8 cellular contexts compared by ENCODE assay signal in the genomic region with DNA sequence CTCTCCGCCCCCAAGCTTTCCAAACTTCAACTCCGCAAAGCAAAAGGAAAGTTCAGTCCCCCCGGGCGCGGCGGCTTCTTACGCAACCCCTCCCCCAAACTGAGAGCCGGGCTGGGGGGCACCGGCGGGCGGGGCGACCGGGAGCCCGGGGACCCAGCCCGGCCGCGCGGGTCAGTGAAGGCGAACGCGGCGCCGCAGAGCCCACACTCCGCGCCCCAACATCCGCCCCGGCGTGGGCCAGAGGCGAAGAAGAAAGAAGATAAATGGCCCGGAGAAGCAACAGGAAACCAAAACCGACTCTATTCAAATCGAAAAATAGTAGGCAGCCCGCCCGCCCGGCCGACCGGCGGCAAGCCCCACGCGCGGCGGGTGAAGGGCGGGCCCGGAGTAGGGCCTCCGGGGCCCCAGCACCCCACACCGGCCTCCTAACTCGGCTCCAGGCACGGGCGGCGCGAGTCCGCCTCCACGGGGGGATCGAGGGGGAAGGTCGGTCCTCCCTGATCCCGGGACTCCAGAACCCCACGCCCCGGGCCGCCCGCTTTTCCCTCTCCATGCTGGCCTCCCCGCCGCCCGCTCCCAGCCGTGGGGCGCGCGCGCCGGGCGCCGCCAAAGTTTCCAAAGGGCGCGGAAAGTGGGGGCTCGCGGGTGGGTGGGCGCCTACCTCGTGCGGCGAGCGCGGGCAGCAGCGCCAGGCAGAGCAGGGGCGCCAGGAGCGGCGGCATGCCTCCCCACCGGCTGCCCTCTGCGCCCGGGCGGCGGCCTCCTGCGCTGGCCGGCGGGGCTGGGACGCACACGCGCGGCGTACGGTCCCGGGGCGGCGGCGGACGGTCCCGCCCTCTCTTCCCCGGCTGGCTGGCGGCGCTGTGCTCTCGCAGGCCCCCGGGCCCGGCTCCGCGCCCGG. TPM values are rescaled to one million over a fixed set of nuclear protein-coding genes. Genes with fewer than 3 reads are reported as not detected.
DNase-seq lines count a peak whose midpoint lies in the region; ATAC-seq and TF ChIP-seq lines count a peak whose summit lies in the region.

No MANE protein-coding gene starts in this region.

- H3K27me3 ChIP-seq in CD8-positive, alpha-beta T cell (ENCODE audit: insufficient read depth, low read length) = no peaks in the 10 kb centered on the region
- no peaks in the 10 kb centered on the region for H3K27me3 ChIP-seq in foreskin keratinocyte
- H3K27me3 ChIP-seq in sigmoid colon = no peaks in the 10 kb centered on the region

- intact Hi-C loops in CD8-positive, alpha-beta T cell (cut with DNase I, micrococcal nuclease) = loop anchor here (2.0 to 10.0 kb wide), 5 partner anchors 247 to 1059 kb away; partner anchors contain the start of genes TMEM141 (in 2 of the 2), ARRDC1 (in 1 of the 2), CCDC183 (in 1 of the 2) and MAN1B1 (in 1 of the 2)
- intact Hi-C loops in activated T-helper 1 cell treated with anti-CD3 and anti-CD28 coated beads, Interleukin-12 subunit alpha, Interleukin-12 subunit beta, Interleukin-2, Interleukin-4 antibody, amounts not matched to agents 30 ng/mL and 10 ng/mL and 1 ng/mL, durations not matched to agents 14 hours and 24 hours and 36 hours (cut with micrococcal nuclease) = loop anchor here (5.0 kb wide), 1 partner anchor 247 kb away; the partner anchor contains the start of gene TMEM141
- intact Hi-C loops in sigmoid colon (cut with DNase I) = loop anchor here (5.0 kb wide), 1 partner anchor 453 kb away; no protein-coding TSS in a partner anchor

- peak overlapping the region; percentile 85 for H3K4me3 Mint-ChIP-seq in CD8-positive, alpha-beta T cell
- peak overlapping the region; percentile 94 for H3K4me3 Mint-ChIP-seq in activated T-helper 1 cell treated with anti-CD3 and anti-CD28 coated beads, Interleukin-12 subunit alpha, Interleukin-12 subunit beta, Interleukin-2, Interleukin-4 antibody, amounts not matched to agents 30 ng/mL and 10 ng/mL and 1 ng/mL, durations not matched to agents 14 hours and 24 hours and 36 hours

- POLR2A ChIA-PET in CD8-positive, alpha-beta T cell (lab: Charles Lee) = interaction anchor here (0.7 to 1.7 kb wide), 3 partner anchors 11 to 12 kb away, joined by 3 to 4 read pairs (median 3); no protein-coding TSS in a partner anchor

- peak overlapping the region; percentile 55 for H3K27ac ChIP-seq in CD8-positive, alpha-beta T cell (ENCODE audit: low read depth, low read length)
- H3K27ac ChIP-seq in foreskin keratinocyte (peak overlapping the region; percentile 77), sigmoid colon (peak overlapping the region; percentile 95 to 100 (median 96))

- peaks cover 8% of the 10 kb centered on the region for H3K36me3 Mint-ChIP-seq in CD8-positive, alpha-beta T cell
- peaks cover 23% of the 10 kb centered on the region for H3K36me3 Mint-ChIP-seq in activated T-helper 1 cell treated with anti-CD3 and anti-CD28 coated beads, Interleukin-12 subunit alpha, Interleukin-12 subunit beta, Interleukin-2, Interleukin-4 antibody, amounts not matched to agents 30 ng/mL and 10 ng/mL and 1 ng/mL, durations not matched to agents 14 hours and 24 hours and 36 hours (ENCODE audit: low read depth)

- H3K27ac Mint-ChIP-seq in CD8-positive, alpha-beta T cell = peak overlapping the region; percentile 85
- peak overlapping the region; percentile 81 for H3K27ac Mint-ChIP-seq in activated T-helper 1 cell treated with anti-CD3 and anti-CD28 coated beads, Interleukin-12 subunit alpha, Interleukin-12 subunit beta, Interleukin-2, Interleukin-4 antibody, amounts not matched to agents 30 ng/mL and 10 ng/mL and 1 ng/mL, durations not matched to agents 14 hours and 24 hours and 36 hours

- CTCF ChIA-PET in CD8-positive, alpha-beta T cell (lab: Charles Lee) = interaction anchor here (0.6 kb wide), 1 partner anchor 61 kb away, joined by 3 read pairs; no protein-coding TSS in a partner anchor

- peak in 6 of 7 experiments; percentile 36 to 75 (median 52) for DNase-seq in CD8-positive, alpha-beta T cell
- peak; percentile 66 for DNase-seq in NAMALWA (ENCODE audit: low spot score)
- DNase-seq in activated T-helper 1 cell treated with anti-CD3 and anti-CD28 coated beads, Interleukin-12 subunit alpha, Interleukin-12 subunit beta, Interleukin-2, Interleukin-4 antibody, amounts not matched to agents 30 ng/mL and 10 ng/mL and 1 ng/mL, durations not matched to agents 14 hours and 24 hours and 36 hours (ENCODE audit: low spot score) = peak; percentile 66
- DNase-seq in foreskin keratinocyte = no peak
- DNase-seq in sigmoid colon = no peak
- no peak for DNase-seq in cerebellar cortex (ENCODE audit: low spot score)
- no peak for DNase-seq in NCI-H2227 (lab: John Stamatoyannopoulos, UW; ENCODE audit: unreplicated experiment)

- H3K9me3 Mint-ChIP-seq in CD8-positive, alpha-beta T cell = no peaks in the 10 kb centered on the region
- no peaks in the 10 kb centered on the region for H3K9me3 Mint-ChIP-seq in activated T-helper 1 cell treated with anti-CD3 and anti-CD28 coated beads, Interleukin-12 subunit alpha, Interleukin-12 subunit beta, Interleukin-2, Interleukin-4 antibody, amounts not matched to agents 30 ng/mL and 10 ng/mL and 1 ng/mL, durations not matched to agents 14 hours and 24 hours and 36 hours

- peak overlapping the region; percentile 90 for H3K4me3 ChIP-seq in CD8-positive, alpha-beta T cell (ENCODE audit: low read depth, low read length)
- peak overlapping the region; percentile 82 to 98 (median 90) for H3K4me3 ChIP-seq in sigmoid colon

- no peak for TF ChIP-seq CTCF in CD8-positive, alpha-beta T cell (IDR thresholded peaks at IDR 0.05)
- TF ChIP-seq CTCF in foreskin keratinocyte (conservative IDR thresholded peaks at IDR 0.05) = no peak
- no peak for TF ChIP-seq CTCF in sigmoid colon (IDR thresholded peaks at IDR 0.05)

- H3K4me1 Mint-ChIP-seq in CD8-positive, alpha-beta T cell (ENCODE audit: low read depth) = peaks cover 35% of the 10 kb centered on the region
- peaks cover 13% of the 10 kb centered on the region for H3K4me1 Mint-ChIP-seq in activated T-helper 1 cell treated with anti-CD3 and anti-CD28 coated beads, Interleukin-12 subunit alpha, Interleukin-12 subunit beta, Interleukin-2, Interleukin-4 antibody, amounts not matched to agents 30 ng/mL and 10 ng/mL and 1 ng/mL, durations not matched to agents 14 hours and 24 hours and 36 hours (ENCODE audit: low read depth)

- peaks cover 39% of the 10 kb centered on the region for H3K4me1 ChIP-seq in CD8-positive, alpha-beta T cell (ENCODE audit: insufficient read depth, low read length)
- peaks cover 2% of the 10 kb centered on the region for H3K4me1 ChIP-seq in foreskin keratinocyte
- H3K4me1 ChIP-seq in sigmoid colon = peaks cover 0 to 86% (median 78%) of the 10 kb centered on the region in 4 donors

- no peak for TF ChIP-seq POLR2A in sigmoid colon (IDR thresholded peaks at IDR 0.05)

- peaks cover 3% of the 10 kb centered on the region for H3K36me3 ChIP-seq in CD8-positive, alpha-beta T cell (ENCODE audit: insufficient read depth, low read length)
- peaks cover 0 to 17% (median 2%) of the 10 kb centered on the region in 4 donors for H3K36me3 ChIP-seq in sigmoid colon

- TF ChIP-seq EP300 in sigmoid colon (IDR thresholded peaks at IDR 0.05) = no peak

- ATAC-seq in CD8-positive, alpha-beta T cell = peak; percentile 9
- ATAC-seq in GM21737 (IDR thresholded peaks at IDR 0.05; ENCODE audit: unreplicated experiment) = peak; percentile 21
- no peak for ATAC-seq in foreskin keratinocyte

- 0 to 1% methylated on average over 114 of the region's 114 CpGs for WGBS in sigmoid colon, 2 donors

- H3K27me3 Mint-ChIP-seq in CD8-positive, alpha-beta T cell (ENCODE audit: low read depth) = no peaks in the 10 kb centered on the region
- no peaks in the 10 kb centered on the region for H3K27me3 Mint-ChIP-seq in activated T-helper 1 cell treated with anti-CD3 and anti-CD28 coated beads, Interleukin-12 subunit alpha, Interleukin-12 subunit beta, Interleukin-2, Interleukin-4 antibody, amounts not matched to agents 30 ng/mL and 10 ng/mL and 1 ng/mL, durations not matched to agents 14 hours and 24 hours and 36 hours (ENCODE audit: insufficient read depth)

- H3K9me3 ChIP-seq in CD8-positive, alpha-beta T cell (ENCODE audit: low read length) = no peaks in the 10 kb centered on the region
- H3K9me3 ChIP-seq in sigmoid colon = no peaks in the 10 kb centered on the region

RNA-seq across cellular contexts. Expression of gene NOTCH1, which starts 0.5 kb away (rescaled TPM):
- total RNA-seq in CD8-positive, alpha-beta T cell = 10 to 100 TPM; 29.0 to 30.0 TPM
- total RNA-seq in activated T-helper 1 cell treated with anti-CD3 and anti-CD28 coated beads, Interleukin-12 subunit alpha, Interleukin-12 subunit beta, Interleukin-2, Interleukin-4 antibody, amounts not matched to agents 30 ng/mL and 10 ng/mL and 1 ng/mL, durations not matched to agents 14 hours and 24 hours and 36 hours = 115 and 121 TPM in 2 replicates
- total RNA-seq in foreskin keratinocyte (41.9 and 49.8 TPM in 2 replicates), sigmoid colon (10 to 100 TPM; 16.6 to 36.0 (median 31.8) TPM)
- polyA plus RNA-seq in foreskin keratinocyte (8.3 and 11.7 TPM in 2 replicates), sigmoid colon (10 to 100 TPM in 1 of 3 donors, 1 to 10 TPM in 2; 1.8 to 30.8 (median 3.7) TPM)

Comparison
In these comparisons a context has a peak if more than half of its experiments do, and no peak if none do; other contexts are left out.
1. DNase-seq: peak in CD8-positive, alpha-beta T cell (6 of 7), NAMALWA (single experiment) and activated T-helper 1 cell treated with anti-CD3 and anti-CD28 coated beads, Interleukin-12 subunit alpha, Interleukin-12 subunit beta, Interleukin-2, Interleukin-4 antibody, amounts not matched to agents 30 ng/mL and 10 ng/mL and 1 ng/mL, durations not matched to agents 14 hours and 24 hours and 36 hours (single experiment); none in foreskin keratinocyte (0 of 2), sigmoid colon (single experiment), cerebellar cortex (single experiment) and NCI-H2227 (single experiment).
2. Peak in every context shown above with its lines, with median percentiles within 50 percentile points of each other: H3K27ac ChIP-seq.